ENCODE assay signal across 22 cellular contexts in genomic region chr11:82038151-82038550, GRCh38.
DNase-seq lines count a peak whose midpoint lies in the region; ATAC-seq, FAIRE-seq and TF ChIP-seq lines count a peak whose summit lies in the region.
"Had no signal": no experiment of that assay in that cellular context is flagged by ENCODE, and none has a peak within 500 bp of the region (broad histone marks: within the 10 kb centered on the region; RNA-seq: fewer than 3 reads in every experiment).

No MANE protein-coding gene starts in this region.

- no peak overlapping the region for H4K91ac ChIP-seq in H1 (replicated peaks; ENCODE audit: insufficient read length, low read length)

- H3K9me3 Mint-ChIP-seq in natural killer cell treated with Interleukin-12 subunit alpha and Interleukin-12 subunit beta and Interleukin-15 and Interleukin-18, amount 100 ng/mL, for 72 hours, result no peaks in the 10 kb centered on the region
- H3K9me3 Mint-ChIP-seq: activated T-cell treated with anti-CD3 and anti-CD28 coated beads, Interleukin-2, amount 50 U/mL, for 4 hours had no signal

- no peaks in the 10 kb centered on the region for H3K23me2 ChIP-seq in H1 (ENCODE audit: low read depth, low read length)

- H2BK20ac ChIP-seq in H1 (ENCODE audit: low read length), result no peak overlapping the region

- no peaks in the 10 kb centered on the region for H3K4me1 ChIP-seq in A673 (ENCODE audit: insufficient read depth, low read length, poor library complexity, severe bottlenecking)
- no peaks in the 10 kb centered on the region for H3K4me1 ChIP-seq in H1 (replicated peaks in 1 of 4; ENCODE audit: control insufficient read depth in 3 of 4, insufficient read depth in 4 of 4, low read length in 3 of 4)
- H3K4me1 ChIP-seq: Peyer's patch, SJSA1, stomach, tibial artery had no signal

- no peaks in the 10 kb centered on the region for H3K79me1 ChIP-seq in H1 (ENCODE audit: low read depth, low read length)

- POLR2A ChIA-PET in A673 (lab: Charles Lee; ENCODE audit: low non-redundant PET) (no interaction called here), H1 (lab: Charles Lee; ENCODE audit: partially characterized antibody) (no interaction called here)

- no peak for TF ChIP-seq POLR2A in H1 (IDR thresholded peaks at IDR 0.05; ENCODE audit: control extremely low read depth in 1 of 2, low read depth in 2 of 2, low read length in 2 of 2)

- H3K9ac ChIP-seq in H1 (replicated peaks in 1 of 4; ENCODE audit: extremely low read depth in 1 of 4, low read depth in 3 of 4, low read length in 3 of 4), result no peak overlapping the region
- H3K9ac ChIP-seq: BLaER1 had no signal

- 0 out of 2 replicates have a peak overlapping the region, but pooled peaks have one; percentile 7 for H2AFZ ChIP-seq in H1 (ENCODE audit: low read length)

- H2BK120ac ChIP-seq in H1 (replicated peaks; ENCODE audit: low read depth, low read length), result no peak overlapping the region

- 87% methylated on average over 2 of the region's 2 CpGs; no CpG with 5 or more reads in 1 of the 2 experiments for WGBS in H1 (ENCODE audit: extremely low coverage in 1 of 2, insufficient coverage in 1 of 2, insufficient read length in 1 of 2, insufficient replicate concordance in 2 of 2, low coverage in 1 of 2, low lambda C conversion rate in 2 of 2, missing lambda C conversion rate in 1 of 2), 2 experiments

- intact Hi-C loops in A673 (cut with micrococcal nuclease; ENCODE audit: unreplicated experiment), result loop anchor here (10.0 kb wide), 1 partner anchor 393 kb away; no protein-coding TSS in a partner anchor

- no peak overlapping the region for H3K14ac ChIP-seq in H1 (ENCODE audit: insufficient read length)

- no peak overlapping the region for H2BK15ac ChIP-seq in H1 (ENCODE audit: low read length)

- no peak overlapping the region for H3K4me2 ChIP-seq in H1 (ENCODE audit: insufficient read depth in 1 of 2, low read depth in 2 of 2, low read length in 2 of 2)
- H3K4me2 ChIP-seq: BLaER1 had no signal

- no peak for ATAC-seq in GM21526 (IDR thresholded peaks at IDR 0.05; ENCODE audit: low FRiP score, unreplicated experiment)
- no peak for ATAC-seq in natural killer cell treated with Interleukin-12 subunit alpha and Interleukin-12 subunit beta and Interleukin-15 and Interleukin-18, amount 100 ng/mL, for 72 hours
- ATAC-seq: activated T-cell treated with anti-CD3 and anti-CD28 coated beads, Interleukin-2, amount 50 U/mL, for 4 hours had no signal

- H3K56ac ChIP-seq in H1 (replicated peaks; ENCODE audit: insufficient read length, low read depth, low read length), result no peak overlapping the region

- no peaks in the 10 kb centered on the region for H3K9me3 ChIP-seq in A673 (ENCODE audit: low read depth, low read length, poor library complexity, severe bottlenecking)
- H3K9me3 ChIP-seq in H1 (ENCODE audit: insufficient read depth in 2 of 2, low read depth in 1 of 2, low read length in 1 of 2), result no peaks in the 10 kb centered on the region
- H3K9me3 ChIP-seq: BLaER1, Peyer's patch, SJSA1, stomach, tibial artery had no signal

- no peak for TF ChIP-seq RAD21 in H1 (IDR thresholded peaks at IDR 0.05 in 1 of 2, conservative IDR thresholded peaks at IDR 0.05 in 1 of 2; ENCODE audit: low read depth in 2 of 2, low read length in 2 of 2)

- H3K4ac ChIP-seq in H1 (replicated peaks; ENCODE audit: insufficient read length, low read depth, low read length), result no peak overlapping the region

- H4K20me1 ChIP-seq in H1 (replicated peaks in 1 of 2; ENCODE audit: control insufficient read depth in 1 of 2, insufficient read depth in 2 of 2, low read length in 2 of 2), result no peaks in the 10 kb centered on the region
- H4K20me1 ChIP-seq: BLaER1 had no signal

- no peaks in the 10 kb centered on the region for H3K79me2 ChIP-seq in H1 (ENCODE audit: control insufficient read depth in 1 of 2, insufficient read depth in 2 of 2, low read length in 2 of 2)

- BruUV-seq in A673 (replicated peaks; lab: Mats Ljungman, UMichigan), result no TSS peak

- H4K8ac ChIP-seq in H1 (ENCODE audit: extremely low read depth, insufficient read depth, low read length), result no peak overlapping the region

- H3K36me3 Mint-ChIP-seq in natural killer cell treated with Interleukin-12 subunit alpha and Interleukin-12 subunit beta and Interleukin-15 and Interleukin-18, amount 100 ng/mL, for 72 hours, result no peaks in the 10 kb centered on the region

- no peaks in the 10 kb centered on the region for H3K27me3 ChIP-seq in A673 (replicated peaks; ENCODE audit: insufficient read depth, low read depth, low read length, poor library complexity)
- no peaks in the 10 kb centered on the region for H3K27me3 ChIP-seq in H1 (replicated peaks in 1 of 4; ENCODE audit: control insufficient read depth in 3 of 4, extremely low read depth in 1 of 4, insufficient read depth in 3 of 4, low read length in 3 of 4)
- H3K27me3 ChIP-seq: BLaER1, Peyer's patch, SJSA1, stomach, tibial artery had no signal

- H3K4me3 ChIP-seq in A673 (ENCODE audit: low read depth, low read length, poor library complexity, severe bottlenecking), result no peak overlapping the region
- H3K4me3 ChIP-seq in H1 (ENCODE audit: extremely low read depth in 1 of 4, insufficient read depth in 2 of 4, low read depth in 3 of 4, low read length in 4 of 4), result no peak overlapping the region
- H3K4me3 ChIP-seq: BLaER1, Peyer's patch, SJSA1, stomach, tibial artery had no signal

- TF ChIP-seq CTCF in A673 (conservative IDR thresholded peaks at IDR 0.05; ENCODE audit: low read depth, low read length), result peak; percentile 48
- no peak for TF ChIP-seq CTCF in H1 (IDR thresholded peaks at IDR 0.05; ENCODE audit: control extremely low read depth in 1 of 3, insufficient read depth in 1 of 3, low read depth in 1 of 3, low read length in 3 of 3)

- CTCF ChIA-PET in A673 (lab: Charles Lee) (no interaction called here), H1 (lab: Charles Lee; ENCODE audit: partially characterized antibody) (interaction anchor here (0.6 kb wide), 1 partner anchor 1567 kb away, joined by 3 read pairs; no protein-coding TSS in a partner anchor)

- H2BK12ac ChIP-seq in H1 (ENCODE audit: low read depth, low read length), result no peak overlapping the region

- DNase-seq in A673 (ENCODE audit: low spot score), result no peak
- peak; percentile 34 for DNase-seq in DMS53 treated with DMSO at 0.1 percent for 48 hours (lab: John Stamatoyannopoulos, UW; ENCODE audit: unreplicated experiment)
- peak; percentile 59 for DNase-seq in OCI-M1 (lab: John Stamatoyannopoulos, UW)
- no peak for DNase-seq in H1 (ENCODE audit: low read depth in 1 of 2, low spot score in 2 of 2)
- DNase-seq in natural killer cell treated with Interleukin-12 subunit alpha and Interleukin-12 subunit beta and Interleukin-15 and Interleukin-18, amount 100 ng/mL, for 72 hours (ENCODE audit: low spot score), result no peak
- DNase-seq in retina, result no peak
- DNase-seq in activated CD4-positive, alpha-beta T cell treated with anti-CD3 and anti-CD28 coated beads for 4 hours, result no peak
- DNase-seq: activated CD4-positive, alpha-beta T cell treated with anti-CD3 and anti-CD28 coated beads for 1 hour; activated T-cell treated with anti-CD3 and anti-CD28 coated beads, Interleukin-2, amount 50 U/mL, for 4 hours; Calu3; KBM-7; NCI-H187; NCI-H82; Peyer's patch; stomach; T-helper 1 cell; tibial artery had no signal

- H4K5ac ChIP-seq in H1 (ENCODE audit: insufficient read length, low read depth, low read length), result no peak overlapping the region

- H3K27ac Mint-ChIP-seq in natural killer cell treated with Interleukin-12 subunit alpha and Interleukin-12 subunit beta and Interleukin-15 and Interleukin-18, amount 100 ng/mL, for 72 hours, result no peak overlapping the region

- no peak overlapping the region for H3K23ac ChIP-seq in H1 (ENCODE audit: insufficient read length)

- no peak overlapping the region for H2AK5ac ChIP-seq in H1 (ENCODE audit: low read depth, low read length)

- no peak overlapping the region for H3K4me3 Mint-ChIP-seq in natural killer cell treated with Interleukin-12 subunit alpha and Interleukin-12 subunit beta and Interleukin-15 and Interleukin-18, amount 100 ng/mL, for 72 hours
- H3K4me3 Mint-ChIP-seq: activated T-cell treated with anti-CD3 and anti-CD28 coated beads, Interleukin-2, amount 50 U/mL, for 4 hours had no signal

- no peak overlapping the region for H3K18ac ChIP-seq in H1 (ENCODE audit: extremely low read depth, low read length)

- FAIRE-seq in H1 (lab: Jason Lieb, UNC), result no peak
- FAIRE-seq: keratinocyte, TTC549 had no signal

- TF ChIP-seq EP300 in H1 (IDR thresholded peaks at IDR 0.05; ENCODE audit: borderline replicate concordance in 1 of 2, low read depth in 2 of 2, low read length in 2 of 2), result no peak

- no peak overlapping the region for H2BK5ac ChIP-seq in H1 (ENCODE audit: low read depth, low read length)

- H3K27ac ChIP-seq in A673 (ENCODE audit: low read depth, low read length, poor library complexity, severe bottlenecking) (no peak overlapping the region), H1 (ENCODE audit: low read depth, low read length) (no peak overlapping the region)
- H3K27ac ChIP-seq: BLaER1, Peyer's patch, SJSA1, stomach, tibial artery had no signal

- no peaks in the 10 kb centered on the region for H3K4me1 Mint-ChIP-seq in natural killer cell treated with Interleukin-12 subunit alpha and Interleukin-12 subunit beta and Interleukin-15 and Interleukin-18, amount 100 ng/mL, for 72 hours (ENCODE audit: low read depth in 2 of 2)

- no peaks in the 10 kb centered on the region for H3K36me3 ChIP-seq in A673 (ENCODE audit: insufficient read depth, low read length, poor library complexity, severe bottlenecking)
- no peaks in the 10 kb centered on the region for H3K36me3 ChIP-seq in H1 (ENCODE audit: control insufficient read depth in 2 of 4, insufficient read depth in 4 of 4, low read length in 3 of 4)
- H3K36me3 ChIP-seq: BLaER1, Peyer's patch, SJSA1, stomach, tibial artery had no signal

- no peaks in the 10 kb centered on the region for H3K27me3 Mint-ChIP-seq in natural killer cell treated with Interleukin-12 subunit alpha and Interleukin-12 subunit beta and Interleukin-15 and Interleukin-18, amount 100 ng/mL, for 72 hours

TF ChIP-seq in H1, 55 proteins besides CTCF, POLR2A, EP300 and RAD21 (continues in another document):
- TF ChIP-seq CHD2 (IDR thresholded peaks at IDR 0.05; ENCODE audit: low read length) (no peak), KDM4A (IDR thresholded peaks at IDR 0.05; ENCODE audit: low read depth, low read length, severe bottlenecking) (no peak), BCL11A (IDR thresholded peaks at IDR 0.05; ENCODE audit: low read depth in 2 of 2, low read length in 2 of 2) (no peak)

Comparison
In these comparisons a context has a peak if more than half of its experiments do, and no peak if none do; other contexts are left out.
1. DNase-seq: peak in DMS53 treated with DMSO at 0.1 percent for 48 hours (single experiment) and OCI-M1 (single experiment); none in A673 (single experiment), H1 (0 of 2), natural killer cell treated with Interleukin-12 subunit alpha and Interleukin-12 subunit beta and Interleukin-15 and Interleukin-18, amount 100 ng/mL, for 72 hours (single experiment), retina (single experiment) and activated CD4-positive, alpha-beta T cell treated with anti-CD3 and anti-CD28 coated beads for 4 hours (0 of 2).